Comparison of ENCODE assay signal across 22 cellular contexts in genomic region chr1:71853391-71853790, GRCh38.
DNase-seq lines count a peak whose midpoint lies in the region; ATAC-seq and TF ChIP-seq lines count a peak whose summit lies in the region.
"Had no signal": no experiment of that assay in that cellular context is flagged by ENCODE, and none has a peak within 500 bp of the region (broad histone marks: within the 10 kb centered on the region; RNA-seq: fewer than 3 reads in every experiment).

No MANE protein-coding gene starts in this region.

- H3K9me3 Mint-ChIP-seq in CD4-positive, alpha-beta T cell = no peaks in the 10 kb centered on the region

- H2BK15ac ChIP-seq in neuronal stem cell (ENCODE audit: low read length) = no peak overlapping the region

- H3K4ac ChIP-seq in neuronal stem cell (ENCODE audit: low read length) = no peak overlapping the region

- H3K36me3 Mint-ChIP-seq in CD4-positive, alpha-beta T cell (ENCODE audit: low read depth) = no peaks in the 10 kb centered on the region
- H3K36me3 Mint-ChIP-seq: CD14-positive monocyte; CD4-positive, alpha-beta memory T cell had no signal

- H3K9ac ChIP-seq in neuronal stem cell (ENCODE audit: low read depth, low read length, poor library complexity) = no peak overlapping the region
- H3K9ac ChIP-seq: BLaER1 treated with 17β-estradiol and CSF1 and Interleukin-3, amounts not matched to agents 10 nM and 100 nM had no signal

- intact Hi-C loops in CD4-positive, alpha-beta T cell (cut with DNase I, micrococcal nuclease) = no loop called here

- H3K36me3 ChIP-seq in HAP-1 (replicated peaks) (no peaks in the 10 kb centered on the region), neuronal stem cell (replicated peaks in 1 of 2; ENCODE audit: control insufficient read depth in 2 of 2, insufficient read depth in 2 of 2, low read length in 2 of 2) (no peaks in the 10 kb centered on the region)
- H3K36me3 ChIP-seq: BE2C; BLaER1 treated with 17β-estradiol and CSF1 and Interleukin-3, amounts not matched to agents 10 nM and 100 nM had no signal

- no peak overlapping the region for H3K23ac ChIP-seq in neuronal stem cell (ENCODE audit: low read depth, low read length, poor library complexity)

- H4K8ac ChIP-seq in neuronal stem cell (ENCODE audit: low read depth, low read length) = no peak overlapping the region

- peak overlapping the region; percentile 42 for H2AFZ ChIP-seq in neuronal stem cell (ENCODE audit: low read length)

- H2BK120ac ChIP-seq in neuronal stem cell (ENCODE audit: low read depth, low read length) = no peak overlapping the region

- no peak overlapping the region for H3K27ac Mint-ChIP-seq in CD4-positive, alpha-beta T cell
- H3K27ac Mint-ChIP-seq: CD14-positive monocyte; CD4-positive, alpha-beta memory T cell had no signal

- CTCF ChIA-PET in CD4-positive, alpha-beta T cell (lab: Charles Lee) = no interaction called here

- no peaks in the 10 kb centered on the region for H3K4me1 Mint-ChIP-seq in CD4-positive, alpha-beta T cell (ENCODE audit: low read depth)
- H3K4me1 Mint-ChIP-seq: CD4-positive, alpha-beta memory T cell had no signal

- H3K27ac ChIP-seq in neuronal stem cell (replicated peaks; ENCODE audit: low read length) = no peak overlapping the region
- no peak overlapping the region for H3K27ac ChIP-seq in CD4-positive, alpha-beta T cell (ENCODE audit: low read depth, low read length)
- H3K27ac ChIP-seq: A549; BLaER1 treated with 17β-estradiol and CSF1 and Interleukin-3, amounts not matched to agents 10 nM and 100 nM had no signal

- H3K4me3 ChIP-seq in HAP-1 (no peak overlapping the region), neuronal stem cell (ENCODE audit: low read length in 2 of 2) (no peak overlapping the region)
- H3K4me3 ChIP-seq: A549; BLaER1 treated with 17β-estradiol and CSF1 and Interleukin-3, amounts not matched to agents 10 nM and 100 nM had no signal

- H3K27me3 Mint-ChIP-seq in CD4-positive, alpha-beta T cell = no peaks in the 10 kb centered on the region

- H2BK5ac ChIP-seq in neuronal stem cell (ENCODE audit: low read length) = no peak overlapping the region

- H3K4me3 Mint-ChIP-seq in CD4-positive, alpha-beta T cell = no peak overlapping the region
- H3K4me3 Mint-ChIP-seq: CD14-positive monocyte; CD4-positive, alpha-beta memory T cell had no signal

- H3K4me2 ChIP-seq in neuronal stem cell (ENCODE audit: insufficient read depth, low read length, poor library complexity, severe bottlenecking) = no peak overlapping the region
- H3K4me2 ChIP-seq: A549; BLaER1 treated with 17β-estradiol and CSF1 and Interleukin-3, amounts not matched to agents 10 nM and 100 nM had no signal

- no peak overlapping the region for H4K91ac ChIP-seq in neuronal stem cell (ENCODE audit: low read depth, low read length, poor library complexity)

- H3K27me3 ChIP-seq in HAP-1 (ENCODE audit: low read depth) = no peaks in the 10 kb centered on the region
- no peaks in the 10 kb centered on the region for H3K27me3 ChIP-seq in neuronal stem cell (ENCODE audit: control insufficient read depth in 3 of 3, insufficient read depth in 3 of 3, low read depth in 1 of 3, low read length in 3 of 3)
- H3K27me3 ChIP-seq in CD4-positive, alpha-beta T cell (ENCODE audit: control insufficient read depth, insufficient read depth, low read length) = no peaks in the 10 kb centered on the region
- H3K27me3 ChIP-seq: BE2C; BLaER1 treated with 17β-estradiol and CSF1 and Interleukin-3, amounts not matched to agents 10 nM and 100 nM had no signal

- no CpG with 5 or more reads among the region's 2 CpGs for WGBS in neuronal stem cell (ENCODE audit: extremely low coverage in 2 of 2, insufficient read length in 2 of 2, insufficient replicate concordance in 1 of 2), 2 donors

- H3K4me1 ChIP-seq in HAP-1 = peaks cover 42% of the 10 kb centered on the region
- peaks cover 0 to 16% of the 10 kb centered on the region in 2 donors for H3K4me1 ChIP-seq in neuronal stem cell (ENCODE audit: control insufficient read depth in 2 of 2, insufficient read depth in 1 of 2, low read depth in 1 of 2, low read length in 2 of 2)
- H3K4me1 ChIP-seq: A549, BE2C had no signal

- no peak overlapping the region for H3K18ac ChIP-seq in neuronal stem cell (ENCODE audit: low read length)

- in situ Hi-C loops in HAP-1 (cut with MboI; ENCODE audit: low sequenced_read_pairs) = no loop called here

- peak; percentile 33 to 94 for DNase-seq in HAP-1 (ENCODE audit: low spot score in 2 of 2)
- DNase-seq in NCI-H146 treated with DMSO at 0.1 percent for 48 hours (lab: John Stamatoyannopoulos, UW; ENCODE audit: unreplicated experiment) = peak; percentile 91
- peak; percentile 35 for DNase-seq in NCI-H2171 treated with DMSO at 0.1 percent for 48 hours (lab: John Stamatoyannopoulos, UW)
- DNase-seq in neuronal stem cell (ENCODE audit: low spot score) = no peak
- no peak for DNase-seq in CD4-positive, alpha-beta T cell
- DNase-seq in anterior cingulate cortex (lab: John Stamatoyannopoulos, UW) = no peak
- DNase-seq: 8988T; ACHN; AML-193; BE2C; Calu3; CD4-positive, alpha-beta memory T cell; COR-L47; DMS53; DMS79 treated with DMSO at 0.1 percent for 48 hours; GF-D8; GOT3; HCEC 1CT had no signal

- H2BK12ac ChIP-seq in neuronal stem cell (ENCODE audit: low read length) = no peak overlapping the region

- H2AK5ac ChIP-seq in neuronal stem cell (ENCODE audit: low read depth, low read length) = no peak overlapping the region

- H3K79me1 ChIP-seq in neuronal stem cell (ENCODE audit: low read depth, low read length) = no peaks in the 10 kb centered on the region

- H3K9me3 ChIP-seq in HAP-1 (no peaks in the 10 kb centered on the region), neuronal stem cell (replicated peaks in 1 of 2; ENCODE audit: control insufficient read depth in 2 of 2, insufficient read depth in 1 of 2, low read depth in 1 of 2, low read length in 2 of 2) (peaks cover 0 to 3% of the 10 kb centered on the region in 2 donors)
- no peaks in the 10 kb centered on the region for H3K9me3 ChIP-seq in CD4-positive, alpha-beta T cell (ENCODE audit: control insufficient read depth, low read length)
- H3K9me3 ChIP-seq: A549, BE2C had no signal

- POLR2A ChIA-PET in CD4-positive, alpha-beta T cell (lab: Charles Lee) = no interaction called here

- no peak for ATAC-seq in HG02852 (IDR thresholded peaks at IDR 0.05; ENCODE audit: unreplicated experiment)
- ATAC-seq in CD4-positive, alpha-beta T cell (ENCODE audit: poor library complexity) = no peak
- ATAC-seq: A549 had no signal

- H3K14ac ChIP-seq in neuronal stem cell (ENCODE audit: low read length) = no peak overlapping the region

- no peak for TF ChIP-seq CTCF in CD4-positive, alpha-beta T cell (IDR thresholded peaks at IDR 0.05)

Comparison
In these comparisons a context has a peak if more than half of its experiments do, and no peak if none do; other contexts are left out.
1. DNase-seq: peak in HAP-1 (2 of 2), NCI-H146 treated with DMSO at 0.1 percent for 48 hours (single experiment) and NCI-H2171 treated with DMSO at 0.1 percent for 48 hours (single experiment); none in neuronal stem cell (single experiment), CD4-positive, alpha-beta T cell (0 of 10) and anterior cingulate cortex (0 of 58).